ENCODE assay signal across 8 cellular contexts in the genomic region with DNA sequence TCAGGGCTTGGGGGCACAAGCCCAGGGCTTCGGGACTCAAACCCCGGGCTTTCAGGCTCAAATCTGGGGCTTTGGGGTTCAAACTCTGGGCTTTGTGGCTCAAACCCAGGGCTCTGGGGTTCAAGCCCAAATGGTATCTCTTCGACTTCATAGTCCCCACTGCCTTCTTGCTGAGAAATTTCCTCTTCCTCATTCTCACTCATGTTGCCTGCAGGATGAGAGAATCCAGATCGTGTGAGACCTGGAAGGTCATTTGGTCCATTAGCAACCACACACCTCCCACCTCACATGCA. TPM values are rescaled to one million over a fixed set of nuclear protein-coding genes. Genes with fewer than 3 reads are reported as not detected.
DNase-seq lines count a peak whose midpoint lies in the region; ATAC-seq and TF ChIP-seq lines count a peak whose summit lies in the region.

No MANE protein-coding gene starts in this region.

- DNase-seq in AG09309 (ENCODE audit: low read depth) (no peak), coronary artery (ENCODE audit: low spot score) (no peak), NCI-H82 treated with DMSO at 0.1 percent for 48 hours (lab: John Stamatoyannopoulos, UW; ENCODE audit: unreplicated experiment) (no peak), DMS153 (lab: John Stamatoyannopoulos, UW) (no peak)
- DNase-seq in naive thymus-derived CD8-positive, alpha-beta T cell = no peak
- DNase-seq in stimulated activated naive CD4-positive, alpha-beta T cell treated with Interleukin-2 at 50 U/mL for 16 hours (lab: John Stamatoyannopoulos, UW) = no peak

- H3K27me3 Mint-ChIP-seq in naive thymus-derived CD8-positive, alpha-beta T cell = no peaks in the 10 kb centered on the region

- peaks cover 10 to 36% (median 23%) of the 10 kb centered on the region in 4 donors for H3K4me1 Mint-ChIP-seq in naive thymus-derived CD8-positive, alpha-beta T cell

- peak overlapping the region; percentile 81 for H3K27ac ChIP-seq in KOPT-K1 (ENCODE audit: low read depth, low read length, poor library complexity, severe bottlenecking)
- H3K27ac ChIP-seq in coronary artery = peak overlapping the region; percentile 88 to 97

- H3K36me3 ChIP-seq in KOPT-K1 (ENCODE audit: insufficient read depth, low read length) = peaks cover 19% of the 10 kb centered on the region; the same call in 1 of the 2 replicates

- H3K27ac Mint-ChIP-seq in naive thymus-derived CD8-positive, alpha-beta T cell = peak overlapping the region in 8 of 10 donors; percentile 37 to 93 (median 84)

- POLR2A ChIA-PET in naive thymus-derived CD8-positive, alpha-beta T cell (lab: Charles Lee) = interaction anchor here (0.7 to 2.1 kb wide), 5 partner anchors 9 to 96 kb away, joined by 3 to 15 read pairs (median 5); a partner anchor contains a TSS

- TF ChIP-seq CTCF in AG09309 (IDR thresholded peaks at IDR 0.05; ENCODE audit: control insufficient read depth, insufficient read depth, low read depth, low read length, missing control alignments) = no peak
- TF ChIP-seq CTCF in coronary artery (IDR thresholded peaks at IDR 0.05) = no peak

- peaks cover 0 to 17% (median 0%) of the 10 kb centered on the region in 3 donors for H3K36me3 Mint-ChIP-seq in naive thymus-derived CD8-positive, alpha-beta T cell

- no peaks in the 10 kb centered on the region for H3K9me3 Mint-ChIP-seq in naive thymus-derived CD8-positive, alpha-beta T cell

- no peak for ATAC-seq in naive thymus-derived CD8-positive, alpha-beta T cell
- ATAC-seq in HG03460 (IDR thresholded peaks at IDR 0.05; ENCODE audit: unreplicated experiment) = no peak

- peak overlapping the region; percentile 70 to 92 (median 86) for H3K4me3 Mint-ChIP-seq in naive thymus-derived CD8-positive, alpha-beta T cell

- no peaks in the 10 kb centered on the region for H3K9me3 ChIP-seq in KOPT-K1 (ENCODE audit: insufficient read depth, low read length, poor library complexity, severe bottlenecking)

- H3K4me3 ChIP-seq in AG09309 (ENCODE audit: control insufficient read depth, low read depth, low read length) (peak overlapping the region; percentile 80), coronary artery (peak overlapping the region; percentile 79)

RNA-seq across cellular contexts. Expression of a gene that starts 0.6 kb away (rescaled TPM):
- 1 to 10 TPM; 8.3 to 8.5 TPM for total RNA-seq in naive thymus-derived CD8-positive, alpha-beta T cell
- 1 to 10 TPM; 1.1 to 2.1 (median 1.5) TPM for polyA plus RNA-seq in naive thymus-derived CD8-positive, alpha-beta T cell

RNA-seq across cellular contexts. Expression of a gene that starts 8.9 kb away (rescaled TPM):
- total RNA-seq in naive thymus-derived CD8-positive, alpha-beta T cell = 10 to 100 TPM; 21.8 to 21.9 TPM
- polyA plus RNA-seq in naive thymus-derived CD8-positive, alpha-beta T cell = 10 to 100 TPM in 2 of 3 donors, 1 to 10 TPM in 1; 9.5 to 12.0 (median 11.4) TPM

RNA-seq across cellular contexts. Expression of a gene that starts 32.4 kb away (rescaled TPM):
- total RNA-seq in naive thymus-derived CD8-positive, alpha-beta T cell = 10 to 100 TPM; 18.8 to 19.3 TPM
- polyA plus RNA-seq in naive thymus-derived CD8-positive, alpha-beta T cell = 1 to 10 TPM; 3.6 to 6.5 (median 4.0) TPM

RNA-seq across cellular contexts. Expression of a gene that starts 45.7 kb away (rescaled TPM):
- 10 to 100 TPM; 19.9 to 21.2 TPM for total RNA-seq in naive thymus-derived CD8-positive, alpha-beta T cell
- polyA plus RNA-seq in naive thymus-derived CD8-positive, alpha-beta T cell = 10 to 100 TPM; 21.2 to 22.0 (median 21.7) TPM

RNA-seq across cellular contexts. Expression of a gene that starts 53.2 kb away (rescaled TPM):
- 100 to 1,000 TPM; 334 to 339 TPM for total RNA-seq in naive thymus-derived CD8-positive, alpha-beta T cell
- polyA plus RNA-seq in naive thymus-derived CD8-positive, alpha-beta T cell = 100 to 1,000 TPM; 121 to 157 (median 124) TPM
